1 cellular context compared by ENCODE assay signal in genomic region chr5:145362261-145362660, GRCh38.
TF ChIP-seq lines count a peak whose summit lies in the region.

No MANE protein-coding gene starts in this region.

TF ChIP-seq in SK-N-SH, 30 proteins besides CTCF, POLR2A, EP300 and RAD21 (continued from another document):
- no peak for TF ChIP-seq IRF3 (IDR thresholded peaks at IDR 0.05; ENCODE audit: low read depth, low read length)
- no peak for TF ChIP-seq SMC3 (IDR thresholded peaks at IDR 0.05; ENCODE audit: low read depth, low read length)
- no peak for TF ChIP-seq CHD2 (IDR thresholded peaks at IDR 0.05; ENCODE audit: low read length, partially characterized antibody)
- no peak for TF ChIP-seq EZH2phosphoT487 (IDR thresholded peaks at IDR 0.05; ENCODE audit: borderline replicate concordance, low read depth)
- no peak for TF ChIP-seq YY1 (IDR thresholded peaks at IDR 0.05; ENCODE audit: low read depth)
- no peak for TF ChIP-seq RCOR1 (IDR thresholded peaks at IDR 0.05; ENCODE audit: low read length)
- no peak for TF ChIP-seq FOXM1 (IDR thresholded peaks at IDR 0.05; ENCODE audit: low read depth)
- no peak for TF ChIP-seq TAF1 (IDR thresholded peaks at IDR 0.05; ENCODE audit: borderline replicate concordance, low read depth, low read length)
- no peak for TF ChIP-seq NRF1 (IDR thresholded peaks at IDR 0.05; ENCODE audit: low read depth, low read length)
- TF ChIP-seq USF2 (IDR thresholded peaks at IDR 0.05; ENCODE audit: borderline replicate concordance, low read depth, low read length) = no peak
- TF ChIP-seq GABPA (IDR thresholded peaks at IDR 0.05; ENCODE audit: low read depth) = no peak
- TF ChIP-seq MEF2A (IDR thresholded peaks at IDR 0.05; ENCODE audit: borderline replicate concordance, low read depth) = no peak
- TF ChIP-seq MXI1 (IDR thresholded peaks at IDR 0.05; ENCODE audit: low read depth, low read length) = no peak
